Comparison of ENCODE assay signal across 14 cellular contexts in the genomic region with DNA sequence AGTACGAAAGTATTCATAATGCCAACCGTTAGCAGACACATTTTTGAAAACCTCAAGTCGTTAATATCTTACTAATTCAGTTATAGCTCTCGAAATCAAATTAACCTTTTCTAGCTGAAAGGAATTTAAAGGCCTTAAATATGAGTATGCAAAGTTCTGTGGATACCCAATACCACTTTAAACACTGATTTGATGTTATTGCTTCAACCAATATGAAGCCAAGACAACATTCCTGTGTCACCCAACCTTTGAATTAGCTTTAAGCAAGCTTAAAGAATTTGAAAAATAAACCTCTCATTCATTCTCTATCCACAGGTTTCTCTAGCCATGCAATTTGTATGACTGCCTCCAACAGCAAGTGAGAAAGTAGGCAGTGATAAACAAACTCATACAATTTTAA.
A peak's percentile ranks its signal among the peaks of the same experiment; 100 is the strongest.
DNase-seq lines count a peak whose midpoint lies in the region; ATAC-seq and TF ChIP-seq lines count a peak whose summit lies in the region.
"Had no signal": no experiment of that assay in that cellular context is flagged by ENCODE, and none has a peak within 500 bp of the region (broad histone marks: within the 10 kb centered on the region; RNA-seq: fewer than 3 reads in every experiment).

No MANE protein-coding gene starts in this region.

- no peaks in the 10 kb centered on the region for H3K27me3 Mint-ChIP-seq in dendritic cell treated with granulocyte-macrophage colony-stimulating factor and Interleukin-4, amounts not matched to agents 40 ng/mL and 50 ng/mL, for 4 days
- no peaks in the 10 kb centered on the region for H3K27me3 Mint-ChIP-seq in neural crest cell (ENCODE audit: low read depth)

- DNase-seq in ACHN (peak; percentile 82), MM.1S (no peak), neural crest cell (ENCODE audit: low read depth, low spot score) (no peak), G401 (ENCODE audit: low spot score) (no peak), 8988T (no peak), NCI-H1417 (lab: John Stamatoyannopoulos, UW) (no peak)
- DNase-seq: activated naive CD4-positive, alpha-beta T cell treated with Interleukin-2 at 50 U/mL for 16 hours; BE2C; NCI-H2081 treated with DMSO at 0.1 percent for 48 hours; SHP77 treated with DMSO at 0.1 percent for 48 hours had no signal

- intact Hi-C loops in dendritic cell treated with granulocyte-macrophage colony-stimulating factor and Interleukin-4, amounts not matched to agents 40 ng/mL and 50 ng/mL, for 4 days (cut with micrococcal nuclease) = loop anchor here (5.0 kb wide), 1 partner anchor 53 kb away; no protein-coding TSS in a partner anchor

- H2AFZ ChIP-seq in MM.1S (ENCODE audit: low read length) = no peak overlapping the region

- H3K9me3 ChIP-seq in MM.1S (replicated peaks; ENCODE audit: insufficient read depth, low read length) = no peaks in the 10 kb centered on the region
- H3K9me3 ChIP-seq: BE2C had no signal

- H3K4me1 Mint-ChIP-seq in dendritic cell treated with granulocyte-macrophage colony-stimulating factor and Interleukin-4, amounts not matched to agents 40 ng/mL and 50 ng/mL, for 4 days (ENCODE audit: low read depth) = peaks cover 34% of the 10 kb centered on the region
- H3K4me1 Mint-ChIP-seq in neural crest cell = peaks cover 18% of the 10 kb centered on the region

- no peaks in the 10 kb centered on the region for H3K36me3 ChIP-seq in MM.1S (replicated peaks; ENCODE audit: insufficient read depth, low read length)
- H3K36me3 ChIP-seq: BE2C had no signal

- no peak for TF ChIP-seq CTCF in MM.1S (IDR thresholded peaks at IDR 0.05; ENCODE audit: low read length)
- TF ChIP-seq CTCF in neural crest cell (conservative IDR thresholded peaks at IDR 0.05) = no peak

- peak overlapping the region; percentile 43; the same call in 1 of the 2 replicates for H3K4me3 ChIP-seq in MM.1S (ENCODE audit: low read length)

- H3K4me1 ChIP-seq in MM.1S (ENCODE audit: low read length) = no peaks in the 10 kb centered on the region
- H3K4me1 ChIP-seq: BE2C had no signal

- no peaks in the 10 kb centered on the region for H3K9me3 Mint-ChIP-seq in dendritic cell treated with granulocyte-macrophage colony-stimulating factor and Interleukin-4, amounts not matched to agents 40 ng/mL and 50 ng/mL, for 4 days
- H3K9me3 Mint-ChIP-seq in neural crest cell = no peaks in the 10 kb centered on the region

- in situ Hi-C loops in ACHN (cut with HindIII; ENCODE audit: low pct_ligation_motif_present, low pct_unique_long_range_greater_than_20kb, low sequenced_read_pairs) (no loop called here), G401 (cut with HindIII; ENCODE audit: low sequenced_read_pairs) (no loop called here)

- no peaks in the 10 kb centered on the region for H3K9me2 ChIP-seq in MM.1S (replicated peaks; ENCODE audit: insufficient read depth, low read length)

- H3K4me2 ChIP-seq in MM.1S (ENCODE audit: low read depth, low read length) = peak overlapping the region; percentile 65; the same call in 1 of the 2 replicates

- ATAC-seq in HG02973 (IDR thresholded peaks at IDR 0.05; ENCODE audit: unreplicated experiment) = no peak
- ATAC-seq: activated CD4-positive, CD25-positive, alpha-beta regulatory T cell treated with anti-CD3 and anti-CD28 coated beads, Interleukin-2, amount 50 U/mL, for 24 hours; left lobe of liver had no signal

- H3K36me3 Mint-ChIP-seq in dendritic cell treated with granulocyte-macrophage colony-stimulating factor and Interleukin-4, amounts not matched to agents 40 ng/mL and 50 ng/mL, for 4 days (ENCODE audit: low read depth) = no peaks in the 10 kb centered on the region
- H3K36me3 Mint-ChIP-seq in neural crest cell (ENCODE audit: low read depth) = no peaks in the 10 kb centered on the region

- peak overlapping the region; percentile 67 for H3K4me3 Mint-ChIP-seq in dendritic cell treated with granulocyte-macrophage colony-stimulating factor and Interleukin-4, amounts not matched to agents 40 ng/mL and 50 ng/mL, for 4 days
- H3K4me3 Mint-ChIP-seq in neural crest cell = no peak overlapping the region

- no peak overlapping the region for H3K27ac ChIP-seq in MM.1S (ENCODE audit: low read length)

- H3K79me2 ChIP-seq in MM.1S (ENCODE audit: low read length) = no peaks in the 10 kb centered on the region

- no peaks in the 10 kb centered on the region for H4K20me1 ChIP-seq in MM.1S (ENCODE audit: insufficient read depth, low read length)

- H3K9ac ChIP-seq in MM.1S (ENCODE audit: low read length) = no peak overlapping the region

- peak overlapping the region; percentile 71 for H3K27ac Mint-ChIP-seq in dendritic cell treated with granulocyte-macrophage colony-stimulating factor and Interleukin-4, amounts not matched to agents 40 ng/mL and 50 ng/mL, for 4 days
- peak overlapping the region; percentile 54 for H3K27ac Mint-ChIP-seq in neural crest cell (ENCODE audit: unreplicated experiment)

- H3F3A ChIP-seq in MM.1S (ENCODE audit: insufficient read depth, low read length) = no peaks in the 10 kb centered on the region

- H3K27me3 ChIP-seq in MM.1S (replicated peaks; ENCODE audit: insufficient read depth, low read length) = no peaks in the 10 kb centered on the region
